In the genomic region with DNA sequence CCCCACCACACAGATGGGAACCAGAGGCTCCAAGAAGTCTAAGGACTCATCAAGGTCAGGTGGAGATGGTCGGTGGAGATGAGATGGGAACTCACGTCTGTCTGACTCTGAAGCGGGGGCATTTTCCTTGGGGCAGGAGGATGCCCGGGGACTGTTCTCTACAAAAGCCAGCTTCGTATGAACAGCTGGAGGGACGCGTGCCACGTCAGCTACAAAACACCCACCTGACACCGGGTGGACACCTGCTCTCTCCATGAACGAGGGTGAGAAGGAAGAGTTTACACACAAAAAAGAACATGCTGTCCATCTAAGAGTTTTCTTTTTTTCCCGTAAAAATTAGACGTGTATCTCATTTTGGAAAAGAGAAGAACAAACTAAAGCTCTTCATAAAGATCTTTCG, we compare ENCODE assay signal across 35 cellular contexts.
"Had no signal": no experiment of that assay in that cellular context is flagged by ENCODE, and none has a peak within 500 bp of the region (broad histone marks: within the 10 kb centered on the region; RNA-seq: fewer than 3 reads in every experiment).

No MANE protein-coding gene starts in this region.

- H3K27ac ChIP-seq: KMS-11 had no signal

- H3K9ac ChIP-seq: KMS-11 had no signal

- H3K4me3 ChIP-seq: MG63 had no signal

- H3K9me3 ChIP-seq: MG63 had no signal

- H3K36me3 ChIP-seq: MG63 had no signal

- DNase-seq: Karpas-422, Kasumi-1, MM.1S, MV-4-11, NCI-H1048, NCI-H1092, NCI-H1092 treated with DMSO at 0.1 percent for 48 hours, NCI-H1105, NCI-H1105 treated with DMSO at 0.1 percent for 48 hours, NCI-H1417, NCI-H1417 treated with DMSO at 0.1 percent for 48 hours, NCI-H1436, NCI-H1436 treated with DMSO at 0.1 percent for 48 hours, NCI-H146, NCI-H1694, NCI-H1694 treated with DMSO at 0.1 percent for 48 hours, NCI-H187, NCI-H187 treated with DMSO at 0.1 percent for 48 hours, NCI-H1930, NCI-H2029, NCI-H2029 treated with DMSO at 0.1 percent for 48 hours, NCI-H2081, NCI-H2081 treated with DMSO at 0.1 percent for 48 hours, NCI-H2107, NCI-H2171, NCI-H2171 treated with DMSO at 0.1 percent for 48 hours, NCI-H2227 treated with DMSO at 0.1 percent for 48 hours, NCI-H226, NCI-H345, NCI-H446, NCI-H446 treated with DMSO at 0.1 percent for 48 hours, NCI-H510A, NCI-H510A treated with DMSO at 0.1 percent for 48 hours had no signal

- H3K27me3 ChIP-seq: MG63 had no signal

- H3K4me2 ChIP-seq: KMS-11 had no signal
